Comparison of ENCODE assay signal across 28 cellular contexts in genomic region chr5:3119435-3119834, GRCh38.
"Had no signal": no experiment of that assay in that cellular context is flagged by ENCODE, and none has a peak within 500 bp of the region (broad histone marks: within the 10 kb centered on the region; RNA-seq: fewer than 3 reads in every experiment).

No MANE protein-coding gene starts in this region.

- DNase-seq: colonic mucosa; effector CD8-positive, alpha-beta T cell; foreskin keratinocyte; glutamatergic neuron; heart right ventricle; hippocampal formation; immature natural killer cell; islet precursor cell; naive thymus-derived CD4-positive, alpha-beta T cell; pancreas; right lobe of liver; small intestine; stimulated activated CD4-positive, alpha-beta T cell treated with anti-CD3 and anti-CD28 coated beads, Interleukin-15, amount 100 ng/mL, for 24 hours; stimulated activated CD4-positive, alpha-beta T cell treated with anti-CD3 and anti-CD28 coated beads, Interleukin-2, amount 100 ng/mL, for 48 hours; stimulated activated naive CD4-positive, alpha-beta T cell; stimulated activated naive CD8-positive, alpha-beta T cell treated with anti-CD3 and anti-CD28 coated beads, Interleukin-15, amount 100 ng/mL, for 72 hours; transverse colon; uterus had no signal

- H3K4me1 ChIP-seq: colonic mucosa, esophagus muscularis mucosa, foreskin keratinocyte, gastroesophageal sphincter, heart right ventricle, pancreas, right lobe of liver, suprapubic skin, upper lobe of right lung, uterus had no signal

- H3K27me3 ChIP-seq: foreskin keratinocyte had no signal

- H3K36me3 Mint-ChIP-seq: immature natural killer cell, memory B cell, mesothelial cell of epicardium had no signal

- H3K9me3 ChIP-seq: colonic mucosa, esophagus muscularis mucosa, heart right ventricle, neutrophil, pancreas, right lobe of liver, suprapubic skin, transverse colon, upper lobe of right lung, uterus had no signal

- H3K4me3 ChIP-seq: colonic mucosa, esophagus muscularis mucosa, gastroesophageal sphincter, heart right ventricle, lung, pancreas, right lobe of liver, suprapubic skin, transverse colon, upper lobe of right lung, uterus had no signal

- H3K36me3 ChIP-seq: colonic mucosa, esophagus muscularis mucosa, gastroesophageal sphincter, heart right ventricle, neutrophil, pancreas, right lobe of liver, suprapubic skin, transverse colon, upper lobe of right lung, uterus had no signal

- H3K9me3 Mint-ChIP-seq: dendritic cell treated with granulocyte-macrophage colony-stimulating factor and Interleukin-4, amounts not matched to agents 40 ng/mL and 50 ng/mL, for 4 days; memory B cell; mesothelial cell of epicardium; nephron; stimulated activated naive CD8-positive, alpha-beta T cell treated with anti-CD3 and anti-CD28 coated beads, Interleukin-15, amount 100 ng/mL, for 72 hours had no signal

- H3K4me3 Mint-ChIP-seq: dendritic cell treated with granulocyte-macrophage colony-stimulating factor and Interleukin-4, amounts not matched to agents 40 ng/mL and 50 ng/mL, for 4 days; immature natural killer cell; memory B cell; mesothelial cell of epicardium; naive thymus-derived CD4-positive, alpha-beta T cell; nephron; stimulated activated naive CD8-positive, alpha-beta T cell treated with anti-CD3 and anti-CD28 coated beads, Interleukin-15, amount 100 ng/mL, for 72 hours had no signal

- H3K4me1 Mint-ChIP-seq: immature natural killer cell; memory B cell; stimulated activated naive CD8-positive, alpha-beta T cell treated with anti-CD3 and anti-CD28 coated beads, Interleukin-15, amount 100 ng/mL, for 72 hours had no signal

- H3K27ac ChIP-seq: colonic mucosa, esophagus muscularis mucosa, foreskin keratinocyte, gastroesophageal sphincter, heart right ventricle, neutrophil, pancreas, right lobe of liver, suprapubic skin, transverse colon, upper lobe of right lung, uterus had no signal

- H3K27ac Mint-ChIP-seq: dendritic cell treated with granulocyte-macrophage colony-stimulating factor and Interleukin-4, amounts not matched to agents 40 ng/mL and 50 ng/mL, for 4 days; immature natural killer cell; memory B cell; mesothelial cell of epicardium; naive thymus-derived CD4-positive, alpha-beta T cell; nephron; stimulated activated naive CD8-positive, alpha-beta T cell treated with anti-CD3 and anti-CD28 coated beads, Interleukin-15, amount 100 ng/mL, for 72 hours had no signal
